ENCODE assay signal across 22 cellular contexts in genomic region chr14:63155511-63156189, GRCh38. TPM values are rescaled to one million over a fixed set of nuclear protein-coding genes. Genes with fewer than 3 reads are reported as not detected.
A peak's percentile ranks its signal among the peaks of the same experiment; 100 is the strongest.
DNase-seq lines count a peak whose midpoint lies in the region; ATAC-seq and TF ChIP-seq lines count a peak whose summit lies in the region.
"Had no signal": no experiment of that assay in that cellular context is flagged by ENCODE, and none has a peak within 500 bp of the region (broad histone marks: within the 10 kb centered on the region; RNA-seq: fewer than 3 reads in every experiment).

No MANE protein-coding gene starts in this region.

- POLR2A ChIA-PET in GM10248 (lab: Yijun Ruan, JAX) = no interaction called here

- in situ Hi-C loops in astrocyte of the cerebellum (cut with HindIII; ENCODE audit: low sequenced_read_pairs) = no loop called here

- CTCF ChIA-PET in GM10248 (lab: Yijun Ruan, JAX) = no interaction called here

- DNase-seq in DMS53 (lab: John Stamatoyannopoulos, UW) = peak; percentile 14
- no peak for DNase-seq in DMS53 treated with DMSO at 0.1 percent for 48 hours (lab: John Stamatoyannopoulos, UW; ENCODE audit: unreplicated experiment)
- DNase-seq in astrocyte of the cerebellum (ENCODE audit: low read depth) = peak; percentile 3
- peak; percentile 80 for DNase-seq in fibroblast of the aortic adventitia (ENCODE audit: low read depth)
- peak; percentile 38 for DNase-seq in stromal cell of bone marrow (ENCODE audit: low read depth)
- DNase-seq in NCI-H2081 treated with DMSO at 0.1 percent for 48 hours (lab: John Stamatoyannopoulos, UW) = no peak
- no peak for DNase-seq in GM10248 (ENCODE audit: extremely low spot score)
- DNase-seq: activated CD4-positive, alpha-beta memory T cell treated with anti-CD3 and anti-CD28 coated beads, Interleukin-2, amount 10 ng/mL, durations not matched to agents 7 days and 5 days; activated T-cell treated with anti-CD3 and anti-CD28 coated beads, Interleukin-2, amount 50 U/mL, for 1 hour; caudate nucleus; effector CD4-positive, alpha-beta T cell; NCI-H2029; NCI-H510A treated with DMSO at 0.1 percent for 48 hours; retina; SHP77; stimulated activated CD4-positive, alpha-beta T cell treated with anti-CD3 and anti-CD28 coated beads, Interleukin-12 subunit alpha, Interleukin-12 subunit beta, amount 100 ng/mL, for 4 hours; T-helper 2 cell; WERI-Rb-1 had no signal

- TF ChIP-seq CTCF in astrocyte of the cerebellum (IDR thresholded peaks at IDR 0.05; ENCODE audit: low read depth, low read length, missing control alignments) = no peak
- no peak for TF ChIP-seq CTCF in fibroblast of the aortic adventitia (IDR thresholded peaks at IDR 0.05; ENCODE audit: insufficient read depth, low read length)
- no peak for TF ChIP-seq CTCF in GM10248 (IDR thresholded peaks at IDR 0.05; ENCODE audit: control extremely low read depth, extremely low read depth, low read depth, missing control alignments)

- ATAC-seq in HG02973 (IDR thresholded peaks at IDR 0.05; ENCODE audit: unreplicated experiment) = no peak
- ATAC-seq: GM23338 had no signal

- H3K4me3 ChIP-seq in astrocyte of the cerebellum (ENCODE audit: low read depth, low read length) (no peak overlapping the region), fibroblast of the aortic adventitia (ENCODE audit: low read depth, low read length) (no peak overlapping the region)
- H3K4me3 ChIP-seq: BLaER1, GM23338, neural progenitor cell had no signal

RNA-seq across cellular contexts. Expression of gene RHOJ, which starts 48.6 kb away (rescaled TPM):
- 7.4 and 13.5 TPM in 2 replicates for total RNA-seq in fibroblast of the aortic adventitia (ENCODE audit: low replicate concordance)
- total RNA-seq: activated CD4-positive, alpha-beta memory T cell treated with anti-CD3 and anti-CD28 coated beads, Interleukin-2, amount 10 ng/mL, durations not matched to agents 7 days and 5 days had no signal

Comparison
In these comparisons a context has a peak if more than half of its experiments do, and no peak if none do; other contexts are left out.
1. DNase-seq: peak in DMS53 (single experiment), astrocyte of the cerebellum (single experiment), fibroblast of the aortic adventitia (single experiment) and stromal cell of bone marrow (single experiment); none in DMS53 treated with DMSO at 0.1 percent for 48 hours (single experiment), NCI-H2081 treated with DMSO at 0.1 percent for 48 hours (single experiment) and GM10248 (single experiment).